13 cellular contexts compared by ENCODE assay signal in genomic region chr6:23176471-23176870, GRCh38.
DNase-seq lines count a peak whose midpoint lies in the region; ATAC-seq and TF ChIP-seq lines count a peak whose summit lies in the region.
"Had no signal": no experiment of that assay in that cellular context is flagged by ENCODE, and none has a peak within 500 bp of the region (broad histone marks: within the 10 kb centered on the region; RNA-seq: fewer than 3 reads in every experiment).

No MANE protein-coding gene starts in this region.

- DNase-seq in ELR (ENCODE audit: low read depth), result peak; percentile 47
- peak; percentile 25 for DNase-seq in NCI-H2196 (lab: John Stamatoyannopoulos, UW; ENCODE audit: unreplicated experiment)
- DNase-seq in fibroblast of lung (ENCODE audit: low read depth in 2 of 2), result no peak
- DNase-seq in amygdala (lab: John Stamatoyannopoulos, UW), result no peak
- DNase-seq in NAMALWA (ENCODE audit: low spot score), result no peak
- DNase-seq: ACHN, AML-193, Caco-2, HCEC 1CT, KG1, SJCRH30 had no signal

- no peak for ATAC-seq in HG02938 (IDR thresholded peaks at IDR 0.05; ENCODE audit: unreplicated experiment)

- H3K36me3 ChIP-seq in fibroblast of lung (ENCODE audit: control insufficient read depth, insufficient read depth, low read length) (no peaks in the 10 kb centered on the region), urinary bladder (ENCODE audit: insufficient read depth) (no peaks in the 10 kb centered on the region)
- H3K36me3 ChIP-seq: SJCRH30 had no signal

- H2AFZ ChIP-seq in fibroblast of lung (ENCODE audit: low read length), result no peak overlapping the region

- H3K9ac ChIP-seq in fibroblast of lung (ENCODE audit: insufficient read depth, low read length), result no peak overlapping the region

- 58% methylated on average over 8 of the region's 8 CpGs for WGBS in urinary bladder

- peak overlapping the region; percentile 89 for H3K27ac ChIP-seq in fibroblast of lung (ENCODE audit: insufficient read depth, low read length)
- no peak overlapping the region for H3K27ac ChIP-seq in urinary bladder (ENCODE audit: low read depth)
- H3K27ac ChIP-seq: SJCRH30 had no signal

- TF ChIP-seq CTCF in fibroblast of lung (conservative IDR thresholded peaks at IDR 0.05 in 1 of 2, IDR thresholded peaks at IDR 0.05 in 1 of 2; ENCODE audit: low read depth in 1 of 2, low read length in 2 of 2), result no peak

- no peaks in the 10 kb centered on the region for H3K27me3 ChIP-seq in fibroblast of lung (ENCODE audit: control insufficient read depth, insufficient read depth, low read length)
- H3K27me3 ChIP-seq: SJCRH30 had no signal

- no peaks in the 10 kb centered on the region for H3K9me3 ChIP-seq in fibroblast of lung (ENCODE audit: control insufficient read depth, insufficient read depth, low read depth, low read length)
- H3K9me3 ChIP-seq: Caco-2, SJCRH30 had no signal

- H3K4me1 ChIP-seq in fibroblast of lung (ENCODE audit: control insufficient read depth, extremely low read depth, insufficient read depth, low read length), result peaks cover 8% of the 10 kb centered on the region
- no peaks in the 10 kb centered on the region for H3K4me1 ChIP-seq in urinary bladder (ENCODE audit: insufficient read depth)
- H3K4me1 ChIP-seq: Caco-2 had no signal

- H3K4me3 ChIP-seq in fibroblast of lung (replicated peaks in 1 of 4; ENCODE audit: control extremely low read depth in 1 of 4, insufficient read depth in 1 of 4, low read depth in 3 of 4, low read length in 4 of 4) (peak overlapping the region in 3 of 4 experiments; percentile 8 to 21 (median 11)), urinary bladder (ENCODE audit: low read depth, low read length) (peak overlapping the region; percentile 14)
- H3K4me3 ChIP-seq: SJCRH30 had no signal

- no peaks in the 10 kb centered on the region for H3K79me2 ChIP-seq in fibroblast of lung (ENCODE audit: control insufficient read depth, insufficient read depth, low read length)

- H4K20me1 ChIP-seq in fibroblast of lung (ENCODE audit: control insufficient read depth, extremely low read depth, insufficient read depth, low read length), result no peaks in the 10 kb centered on the region

- peak overlapping the region; percentile 70 for H3K4me2 ChIP-seq in fibroblast of lung (ENCODE audit: extremely low read depth, insufficient read depth, low read length)

Comparison
In these comparisons a context has a peak if more than half of its experiments do, and no peak if none do; other contexts are left out.
1. DNase-seq: peak in ELR (single experiment) and NCI-H2196 (single experiment); none in fibroblast of lung (0 of 2), amygdala (0 of 56) and NAMALWA (single experiment).